Comparison of ENCODE assay signal across 13 cellular contexts in the genomic region with DNA sequence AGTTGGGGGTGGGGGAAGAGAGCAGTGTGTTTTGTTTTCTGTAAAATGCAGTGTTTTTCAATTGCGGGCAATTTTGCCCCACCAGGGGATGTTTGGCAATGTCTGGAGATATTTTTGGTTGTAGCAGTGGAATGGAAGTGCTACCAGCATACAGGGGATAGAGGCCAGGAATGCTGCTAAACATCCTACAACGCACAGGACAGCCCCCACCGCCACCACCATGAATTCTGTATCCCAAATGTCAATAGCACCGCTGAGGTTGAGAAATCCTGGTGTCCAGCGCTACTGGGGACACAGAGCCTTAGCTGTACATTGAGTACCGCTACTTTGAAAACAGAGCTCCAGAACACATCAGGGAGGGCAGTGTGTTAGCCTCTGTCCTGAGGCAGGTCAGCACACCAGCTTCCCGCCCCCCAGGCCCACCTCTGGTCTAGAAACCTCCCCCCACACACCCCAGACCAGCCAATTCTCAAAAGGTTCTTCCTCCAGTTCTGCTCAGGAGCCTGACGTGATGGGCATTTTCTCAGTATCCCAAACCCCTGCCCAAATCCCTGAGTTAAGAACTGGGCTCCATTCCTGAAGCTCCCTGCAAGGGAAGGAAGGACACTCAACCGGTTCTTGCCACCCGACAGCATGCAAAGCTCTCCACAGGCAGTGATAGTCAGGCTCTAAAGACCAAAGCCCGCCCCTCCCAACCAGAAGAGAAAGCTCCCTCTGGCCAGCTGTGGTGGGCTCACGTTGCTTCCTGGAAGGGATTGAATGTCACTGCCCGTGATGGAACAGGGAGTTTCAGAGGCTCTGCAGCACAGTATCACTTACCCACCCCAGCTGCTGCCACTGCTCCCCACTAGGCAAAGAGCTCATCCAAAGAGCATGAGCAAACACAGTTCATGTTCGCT.
A peak's percentile ranks its signal among the peaks of the same experiment; 100 is the strongest.
DNase-seq lines count a peak whose midpoint lies in the region; ATAC-seq and TF ChIP-seq lines count a peak whose summit lies in the region.
"Had no signal": no experiment of that assay in that cellular context is flagged by ENCODE, and none has a peak within 500 bp of the region (broad histone marks: within the 10 kb centered on the region; RNA-seq: fewer than 3 reads in every experiment).

No MANE protein-coding gene starts in this region.

- H3K4me1 ChIP-seq in psoas muscle, result peaks cover 60% of the 10 kb centered on the region

- no peak overlapping the region for H3K27ac Mint-ChIP-seq in stimulated activated memory B cell treated with anti-CD40 and anti-IgM and Interleukin-4, amounts not matched to agents 10 μg/mL and 1 μg/mL and 100 μg/mL, for 72 hours
- H3K27ac Mint-ChIP-seq: activated T-helper 2 cell treated with anti-CD3 and anti-CD28 coated beads, Interferon-gamma antibody, Interleukin-2, Interleukin-4, amounts not matched to agents 10 μg/mL and 5 μg/mL and 100 μg/mL, durations not matched to agents 14 hours and 24 hours and 36 hours; stimulated activated effector memory CD8-positive, alpha-beta T cell treated with anti-CD3 and anti-CD28 coated beads, Interleukin-12 subunit alpha, Interleukin-12 subunit beta, amount 100 ng/mL, for 72 hours had no signal

- H3K27ac ChIP-seq in psoas muscle, result peak overlapping the region; percentile 75

- TF ChIP-seq CTCF in choroid plexus epithelial cell (conservative IDR thresholded peaks at IDR 0.05; ENCODE audit: low read depth, low read length) (no peak), psoas muscle (IDR thresholded peaks at IDR 0.05) (no peak)

- no peak overlapping the region for H3K4me3 ChIP-seq in choroid plexus epithelial cell (ENCODE audit: low read depth, low read length)
- peak overlapping the region; percentile 20 for H3K4me3 ChIP-seq in psoas muscle

- no peaks in the 10 kb centered on the region for H3K36me3 Mint-ChIP-seq in stimulated activated memory B cell treated with anti-CD40 and anti-IgM and Interleukin-4, amounts not matched to agents 10 μg/mL and 1 μg/mL and 100 μg/mL, for 72 hours
- H3K36me3 Mint-ChIP-seq: stimulated activated effector memory CD8-positive, alpha-beta T cell treated with anti-CD3 and anti-CD28 coated beads, Interleukin-12 subunit alpha, Interleukin-12 subunit beta, amount 100 ng/mL, for 72 hours had no signal

- 33 to 48% (median 40%) methylated on average over 14 of the region's 14 CpGs for WGBS in psoas muscle, 3 donors

- no peak overlapping the region for H3K4me3 Mint-ChIP-seq in stimulated activated memory B cell treated with anti-CD40 and anti-IgM and Interleukin-4, amounts not matched to agents 10 μg/mL and 1 μg/mL and 100 μg/mL, for 72 hours
- H3K4me3 Mint-ChIP-seq: neural crest cell; stimulated activated effector memory CD8-positive, alpha-beta T cell treated with anti-CD3 and anti-CD28 coated beads, Interleukin-12 subunit alpha, Interleukin-12 subunit beta, amount 100 ng/mL, for 72 hours had no signal

- H3K4me1 Mint-ChIP-seq in stimulated activated memory B cell treated with anti-CD40 and anti-IgM and Interleukin-4, amounts not matched to agents 10 μg/mL and 1 μg/mL and 100 μg/mL, for 72 hours, result peaks cover 17% of the 10 kb centered on the region

- peak; percentile 73 to 89 (median 85) for ATAC-seq in psoas muscle
- ATAC-seq in stimulated activated memory B cell treated with anti-CD40 and anti-IgM and Interleukin-4, amounts not matched to agents 10 μg/mL and 1 μg/mL and 100 μg/mL, for 72 hours, result no peak
- ATAC-seq: stimulated activated effector memory CD8-positive, alpha-beta T cell treated with anti-CD3 and anti-CD28 coated beads, Interleukin-12 subunit alpha, Interleukin-12 subunit beta, amount 100 ng/mL, for 72 hours had no signal

- H3K36me3 ChIP-seq in psoas muscle (ENCODE audit: insufficient read depth in 1 of 2, low read depth in 1 of 2), result no peaks in the 10 kb centered on the region

- intact Hi-C loops in psoas muscle (cut with DNase I), result loop anchor here (5.0 to 10.0 kb wide), 3 partner anchors 37 to 140 kb away; no protein-coding TSS in a partner anchor

- H3K27me3 ChIP-seq in psoas muscle (ENCODE audit: insufficient read depth in 3 of 3, low read length in 2 of 3), result no peaks in the 10 kb centered on the region

- DNase-seq in NCI-H1092 (lab: John Stamatoyannopoulos, UW), result peak; percentile 74
- DNase-seq in NCI-H2227 treated with DMSO at 0.1 percent for 48 hours (lab: John Stamatoyannopoulos, UW), result peak; percentile 18
- DNase-seq in choroid plexus epithelial cell (ENCODE audit: low read depth), result peak; percentile 21
- DNase-seq in psoas muscle, result peak; percentile 54 to 85
- no peak for DNase-seq in RKO (ENCODE audit: low spot score)
- DNase-seq in GDM1 (lab: John Stamatoyannopoulos, UW), result no peak
- DNase-seq: activated CD4-positive, alpha-beta T cell treated with anti-CD3 and anti-CD28 coated beads for 1 hour; DND-41; kidney glomerular epithelial cell had no signal

- no peaks in the 10 kb centered on the region for H3K9me3 Mint-ChIP-seq in stimulated activated memory B cell treated with anti-CD40 and anti-IgM and Interleukin-4, amounts not matched to agents 10 μg/mL and 1 μg/mL and 100 μg/mL, for 72 hours
- H3K9me3 Mint-ChIP-seq: activated T-helper 2 cell treated with anti-CD3 and anti-CD28 coated beads, Interferon-gamma antibody, Interleukin-2, Interleukin-4, amounts not matched to agents 10 μg/mL and 5 μg/mL and 100 μg/mL, durations not matched to agents 14 hours and 24 hours and 36 hours; neural crest cell; stimulated activated effector memory CD8-positive, alpha-beta T cell treated with anti-CD3 and anti-CD28 coated beads, Interleukin-12 subunit alpha, Interleukin-12 subunit beta, amount 100 ng/mL, for 72 hours had no signal

- H3K9me3 ChIP-seq in psoas muscle, result no peaks in the 10 kb centered on the region

- no peaks in the 10 kb centered on the region for H3K27me3 Mint-ChIP-seq in stimulated activated memory B cell treated with anti-CD40 and anti-IgM and Interleukin-4, amounts not matched to agents 10 μg/mL and 1 μg/mL and 100 μg/mL, for 72 hours

Comparison
In these comparisons a context has a peak if more than half of its experiments do, and no peak if none do; other contexts are left out.
1. DNase-seq: peak in NCI-H1092 (single experiment), NCI-H2227 treated with DMSO at 0.1 percent for 48 hours (single experiment), choroid plexus epithelial cell (single experiment) and psoas muscle (2 of 2); none in RKO (single experiment) and GDM1 (single experiment).